In the genomic region with DNA sequence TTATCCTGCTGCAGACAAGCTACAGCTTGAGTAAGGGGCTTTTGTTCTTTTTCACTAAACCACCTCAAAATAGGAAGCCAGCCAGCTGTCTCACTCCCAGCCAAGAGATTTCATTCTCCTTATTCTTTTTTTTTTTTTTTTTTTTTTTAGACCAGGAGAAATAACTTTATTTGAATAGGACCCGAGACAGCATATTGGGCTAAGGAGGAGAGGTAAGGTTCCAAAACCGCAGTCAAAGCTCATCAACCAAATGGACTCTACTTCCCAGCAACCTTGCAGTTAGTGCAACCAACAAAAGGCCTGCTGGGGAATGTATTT, we compare ENCODE assay signal across 1 cellular context.
A peak's percentile ranks its signal among the peaks of the same experiment; 100 is the strongest.
TF ChIP-seq lines count a peak whose summit lies in the region.

No MANE protein-coding gene starts in this region.

TF ChIP-seq in GM12878, 131 proteins besides CTCF, POLR2A, EP300 and RAD21:
- peak; percentile 41; the same call in 1 of the 2 replicates for TF ChIP-seq ZNF384 (IDR thresholded peaks at IDR 0.05; ENCODE audit: borderline replicate concordance, low read depth, low read length)
- peak; percentile 80 for TF ChIP-seq ZBTB40 (IDR thresholded peaks at IDR 0.05; ENCODE audit: borderline replicate concordance)
